31 cellular contexts compared by ENCODE assay signal in genomic region chr5:81292130-81292529, GRCh38. TPM values are rescaled to one million over a fixed set of nuclear protein-coding genes. Genes with fewer than 3 reads are reported as not detected.
"Had no signal": no experiment of that assay in that cellular context is flagged by ENCODE, and none has a peak within 500 bp of the region (broad histone marks: within the 10 kb centered on the region; RNA-seq: fewer than 3 reads in every experiment).

No MANE protein-coding gene starts in this region.

- H3K27ac Mint-ChIP-seq: activated CD4-positive, alpha-beta memory T cell treated with anti-CD3 and anti-CD28 coated beads for 36 hours; activated CD4-positive, alpha-beta T cell treated with anti-CD3 and anti-CD28 coated beads, Interleukin-2, amount 10 ng/mL, durations not matched to agents 24 days and 14 days; activated naive CD4-positive, alpha-beta T cell treated with anti-CD3 and anti-CD28 coated beads, Interleukin-2, amount 50 U/mL, for 24 hours; activated naive CD8-positive, alpha-beta T cell treated with anti-CD3 and anti-CD28 coated beads, Interleukin-2, amount 50 U/mL, for 24 hours; activated T-helper 1 cell treated with anti-CD3 and anti-CD28 coated beads, Interleukin-12 subunit alpha, Interleukin-12 subunit beta, Interleukin-2, Interleukin-4 antibody, amounts not matched to agents 30 ng/mL and 10 ng/mL and 1 ng/mL, durations not matched to agents 14 hours and 24 hours and 36 hours; dendritic cell treated with granulocyte-macrophage colony-stimulating factor and Interleukin-4, amounts not matched to agents 40 ng/mL and 50 ng/mL, for 4 days; nephron; progenitor cell of endocrine pancreas; stimulated activated effector memory CD8-positive, alpha-beta T cell treated with anti-CD3 and anti-CD28 coated beads, Interleukin-12 subunit alpha, Interleukin-12 subunit beta, amount 100 ng/mL, for 72 hours; stimulated activated naive CD8-positive, alpha-beta T cell treated with anti-CD3 and anti-CD28 coated beads, Interleukin-15, amount 100 ng/mL, for 72 hours had no signal

- H3K36me3 ChIP-seq: breast epithelium, left lung, lower lobe of right lung, ovary, sigmoid colon, upper lobe of left lung, vagina had no signal

- H3K27me3 ChIP-seq: breast epithelium, left lung, ovary, sigmoid colon, upper lobe of left lung, vagina had no signal

- H3K4me1 Mint-ChIP-seq: nephron had no signal

- H3K36me3 Mint-ChIP-seq: stimulated activated effector memory CD8-positive, alpha-beta T cell treated with anti-CD3 and anti-CD28 coated beads, Interleukin-12 subunit alpha, Interleukin-12 subunit beta, amount 100 ng/mL, for 72 hours had no signal

- DNase-seq: activated CD4-positive, alpha-beta memory T cell treated with anti-CD3 and anti-CD28 coated beads for 36 hours; activated CD4-positive, alpha-beta T cell treated with anti-CD3 and anti-CD28 coated beads, Interleukin-2, amount 10 ng/mL, durations not matched to agents 24 days and 14 days; activated CD4-positive, CD25-positive, alpha-beta regulatory T cell treated with anti-CD3 and anti-CD28 coated beads, Interleukin-2, amount 50 U/mL, for 72 hours; activated CD8-positive, alpha-beta memory T cell treated with anti-CD3 and anti-CD28 coated beads, Interleukin-2, amount 50 U/mL, for 4 hours; activated gamma-delta T cell; activated naive CD8-positive, alpha-beta T cell treated with anti-CD3 and anti-CD28 coated beads, Interleukin-2, amount 50 U/mL, for 24 hours; activated T-cell treated with anti-CD3 and anti-CD28 coated beads, Interleukin-2, amount 50 U/mL, for 1 hour; amygdala; central memory CD4-positive, alpha-beta T cell; kidney glomerular epithelial cell; left lung; lower lobe of right lung; ovary; sigmoid colon; small intestine; stimulated activated CD4-positive, alpha-beta T cell treated with anti-CD3 and anti-CD28 coated beads, Interleukin-4, amount 100 ng/mL, for 24 hours; stimulated activated naive CD8-positive, alpha-beta T cell treated with anti-CD3 and anti-CD28 coated beads, Interleukin-15, amount 100 ng/mL, for 72 hours; substantia nigra; T1000; upper lobe of left lung; WERI-Rb-1 had no signal

- H3K27me3 Mint-ChIP-seq: activated CD4-positive, alpha-beta memory T cell treated with anti-CD3 and anti-CD28 coated beads for 36 hours; activated CD4-positive, alpha-beta T cell treated with anti-CD3 and anti-CD28 coated beads, Interleukin-2, amount 10 ng/mL, durations not matched to agents 24 days and 14 days; activated naive CD4-positive, alpha-beta T cell treated with anti-CD3 and anti-CD28 coated beads, Interleukin-2, amount 50 U/mL, for 24 hours; activated naive CD8-positive, alpha-beta T cell treated with anti-CD3 and anti-CD28 coated beads, Interleukin-2, amount 50 U/mL, for 24 hours; dendritic cell treated with granulocyte-macrophage colony-stimulating factor and Interleukin-4, amounts not matched to agents 40 ng/mL and 50 ng/mL, for 4 days; progenitor cell of endocrine pancreas; stimulated activated naive CD8-positive, alpha-beta T cell treated with anti-CD3 and anti-CD28 coated beads, Interleukin-15, amount 100 ng/mL, for 72 hours had no signal

- H3K4me3 ChIP-seq: breast epithelium, left lung, lower lobe of right lung, ovary, sigmoid colon, upper lobe of left lung, vagina had no signal

- ATAC-seq: activated naive CD8-positive, alpha-beta T cell treated with anti-CD3 and anti-CD28 coated beads, Interleukin-2, amount 50 U/mL, for 24 hours; left lung; lower lobe of right lung; stimulated activated effector memory CD8-positive, alpha-beta T cell treated with anti-CD3 and anti-CD28 coated beads, Interleukin-12 subunit alpha, Interleukin-12 subunit beta, amount 100 ng/mL, for 72 hours; stimulated activated naive CD8-positive, alpha-beta T cell treated with anti-CD3 and anti-CD28 coated beads, Interleukin-15, amount 100 ng/mL, for 72 hours had no signal

- H3K27ac ChIP-seq: breast epithelium, epithelial cell of prostate, left lung, lower lobe of right lung, ovary, sigmoid colon, upper lobe of left lung, vagina, WERI-Rb-1 had no signal

- H3K9me3 ChIP-seq: vagina had no signal

- H3K4me1 ChIP-seq: breast epithelium, left lung, lower lobe of right lung, sigmoid colon, vagina had no signal

- H3K4me3 Mint-ChIP-seq: activated CD4-positive, alpha-beta memory T cell treated with anti-CD3 and anti-CD28 coated beads for 36 hours; activated CD4-positive, alpha-beta T cell treated with anti-CD3 and anti-CD28 coated beads, Interleukin-2, amount 10 ng/mL, durations not matched to agents 24 days and 14 days; activated naive CD4-positive, alpha-beta T cell treated with anti-CD3 and anti-CD28 coated beads, Interleukin-2, amount 50 U/mL, for 24 hours; activated naive CD8-positive, alpha-beta T cell treated with anti-CD3 and anti-CD28 coated beads, Interleukin-2, amount 50 U/mL, for 24 hours; activated T-helper 1 cell treated with anti-CD3 and anti-CD28 coated beads, Interleukin-12 subunit alpha, Interleukin-12 subunit beta, Interleukin-2, Interleukin-4 antibody, amounts not matched to agents 30 ng/mL and 10 ng/mL and 1 ng/mL, durations not matched to agents 14 hours and 24 hours and 36 hours; dendritic cell treated with granulocyte-macrophage colony-stimulating factor and Interleukin-4, amounts not matched to agents 40 ng/mL and 50 ng/mL, for 4 days; nephron; stimulated activated effector memory CD8-positive, alpha-beta T cell treated with anti-CD3 and anti-CD28 coated beads, Interleukin-12 subunit alpha, Interleukin-12 subunit beta, amount 100 ng/mL, for 72 hours; stimulated activated naive CD8-positive, alpha-beta T cell treated with anti-CD3 and anti-CD28 coated beads, Interleukin-15, amount 100 ng/mL, for 72 hours had no signal

RNA-seq across cellular contexts. Expression of gene CKMT2, which starts 59.0 kb away (rescaled TPM):
- total RNA-seq: activated CD4-positive, alpha-beta memory T cell treated with anti-CD3 and anti-CD28 coated beads for 36 hours; activated CD4-positive, alpha-beta T cell treated with anti-CD3 and anti-CD28 coated beads, Interleukin-2, amount 10 ng/mL, durations not matched to agents 24 days and 14 days; activated CD8-positive, alpha-beta memory T cell treated with anti-CD3 and anti-CD28 coated beads for 36 hours; activated T-helper 1 cell treated with anti-CD3 and anti-CD28 coated beads, Interleukin-12 subunit alpha, Interleukin-12 subunit beta, Interleukin-2, Interleukin-4 antibody, amounts not matched to agents 30 ng/mL and 10 ng/mL and 1 ng/mL, durations not matched to agents 14 hours and 24 hours and 36 hours had no signal
